ENCODE assay signal across 14 cellular contexts in genomic region chr12:120197542-120197887, GRCh38. TPM values are rescaled to one million over a fixed set of nuclear protein-coding genes. Genes with fewer than 3 reads are reported as not detected.
DNase-seq lines count a peak whose midpoint lies in the region; ATAC-seq and TF ChIP-seq lines count a peak whose summit lies in the region.
"Had no signal": no experiment of that assay in that cellular context is flagged by ENCODE, and none has a peak within 500 bp of the region (broad histone marks: within the 10 kb centered on the region; RNA-seq: fewer than 3 reads in every experiment).

No MANE protein-coding gene starts in this region.

- no peak overlapping the region for H2AFZ ChIP-seq in HCT116 (ENCODE audit: low read depth, low read length, poor library complexity, severe bottlenecking)

- WGBS in mesendoderm (ENCODE audit: extremely low coverage, insufficient coverage, low lambda C conversion rate) = no CpG with 5 or more reads among the region's 4 CpGs

- peaks cover 3% of the 10 kb centered on the region for H3K79me1 ChIP-seq in mesendoderm (ENCODE audit: low read length)

- no peak overlapping the region for H3K4ac ChIP-seq in mesendoderm (ENCODE audit: low read depth, low read length)

- no peak overlapping the region for H2BK15ac ChIP-seq in mesendoderm (replicated peaks; ENCODE audit: low read depth)

- H4K20me1 ChIP-seq in HCT116 (ENCODE audit: insufficient read depth) = peaks cover 14% of the 10 kb centered on the region

- H3K9me2 ChIP-seq in HCT116 (ENCODE audit: insufficient read depth) = no peaks in the 10 kb centered on the region

- H3K27ac Mint-ChIP-seq in CD4-positive, alpha-beta T cell = peak overlapping the region; percentile 75
- peak overlapping the region; percentile 89; the same call in 1 of the 2 replicates for H3K27ac Mint-ChIP-seq in WTC11

- no peak for ATAC-seq in CD4-positive, alpha-beta T cell (ENCODE audit: poor library complexity)
- ATAC-seq in HCT116 = no peak
- ATAC-seq in WTC11 = no peak
- ATAC-seq in GM21381 (IDR thresholded peaks at IDR 0.05; ENCODE audit: unreplicated experiment) = no peak
- no peak for ATAC-seq in HG02798 (IDR thresholded peaks at IDR 0.05; ENCODE audit: poor library complexity, unreplicated experiment)
- ATAC-seq: left colon had no signal

- no peaks in the 10 kb centered on the region for H3K27me3 ChIP-seq in CD4-positive, alpha-beta T cell (ENCODE audit: control insufficient read depth, insufficient read depth, low read length)
- H3K27me3 ChIP-seq in HCT116 (ENCODE audit: insufficient read depth, low read length) (no peaks in the 10 kb centered on the region), mesendoderm (ENCODE audit: insufficient read depth, low read length, poor library complexity) (no peaks in the 10 kb centered on the region)
- H3K27me3 ChIP-seq: sigmoid colon had no signal

- DNase-seq in CD4-positive, alpha-beta T cell = no peak
- DNase-seq in HCT116 (ENCODE audit: low read depth, low spot score) = no peak
- no peak for DNase-seq in WTC11 (ENCODE audit: low spot score)
- DNase-seq in mesendoderm = no peak
- DNase-seq in NCI-H526 (lab: John Stamatoyannopoulos, UW) = no peak
- no peak for DNase-seq in hippocampal formation (lab: John Stamatoyannopoulos, UW)
- DNase-seq: activated CD8-positive, alpha-beta memory T cell treated with anti-CD3 and anti-CD28 coated beads, Interleukin-2, amount 50 U/mL, for 4 hours; effector CD8-positive, alpha-beta T cell; left colon; naive B cell; sigmoid colon; T-helper 9 cell had no signal

- RAD21 ChIA-PET in HCT116 (lab: Charles Lee; ENCODE audit: low non-redundant PET in 1 of 2, low total read pairs in 2 of 2, uncharacterized antibody in 2 of 2, unreplicated experiment in 2 of 2) = interaction anchor here in 1 of 2 experiments (0.8 kb wide), 1 partner anchor 40 kb away, joined by 3 read pairs; no protein-coding TSS in a partner anchor

- H3K27ac ChIP-seq in CD4-positive, alpha-beta T cell (ENCODE audit: low read depth, low read length) = no peak overlapping the region
- H3K27ac ChIP-seq in HCT116 (ENCODE audit: low read depth, low read length) (peak overlapping the region; percentile 86), mesendoderm (ENCODE audit: low read depth, low read length) (no peak overlapping the region)
- H3K27ac ChIP-seq: sigmoid colon had no signal

- TF ChIP-seq CTCF in CD4-positive, alpha-beta T cell (IDR thresholded peaks at IDR 0.05) = no peak
- TF ChIP-seq CTCF in HCT116 (IDR thresholded peaks at IDR 0.05 in 2 of 3, conservative IDR thresholded peaks at IDR 0.05 in 1 of 3; ENCODE audit: borderline replicate concordance in 1 of 3, insufficient read depth in 1 of 3, low read depth in 2 of 3, low read length in 2 of 3) (no peak), WTC11 (IDR thresholded peaks at IDR 0.05) (no peak)

- no peaks in the 10 kb centered on the region for H3K9me3 ChIP-seq in CD4-positive, alpha-beta T cell (ENCODE audit: control insufficient read depth, low read length)
- H3K9me3 ChIP-seq in HCT116 (ENCODE audit: control insufficient read depth in 1 of 2, insufficient read depth in 1 of 2, low read depth in 1 of 2, low read length in 2 of 2) = no peaks in the 10 kb centered on the region
- H3K9me3 ChIP-seq: sigmoid colon had no signal

- H3K4me1 Mint-ChIP-seq in CD4-positive, alpha-beta T cell (ENCODE audit: low read depth) = peaks cover 60% of the 10 kb centered on the region
- H3K4me1 Mint-ChIP-seq in WTC11 = peaks cover 33% of the 10 kb centered on the region

- CTCF ChIA-PET in CD4-positive, alpha-beta T cell (lab: Charles Lee) = no interaction called here
- CTCF ChIA-PET in HCT116 (lab: Charles Lee) = no interaction called here
- CTCF ChIA-PET in WTC11 (lab: Charles Lee) = interaction anchor here (0.6 to 1.6 kb wide), 2 partner anchors 31 to 57 kb away, joined by 3 to 7 read pairs; no protein-coding TSS in a partner anchor

- no peaks in the 10 kb centered on the region for H3K27me3 Mint-ChIP-seq in CD4-positive, alpha-beta T cell
- H3K27me3 Mint-ChIP-seq in WTC11 (ENCODE audit: low read depth) = no peaks in the 10 kb centered on the region
- H3K27me3 Mint-ChIP-seq: naive B cell had no signal

- intact Hi-C loops in CD4-positive, alpha-beta T cell (cut with DNase I, micrococcal nuclease) = loop anchor here in 1 of 2 experiments (10.0 kb wide), 3 partner anchors 213 to 487 kb away; partner anchors contain the start of genes BICDL1, MLEC and SRSF9
- intact Hi-C loops in HCT116 (cut with micrococcal nuclease) = no loop called here

- H3K4me1 ChIP-seq in HCT116 (ENCODE audit: control insufficient read depth in 1 of 2, insufficient read depth in 2 of 2, low read length in 2 of 2) = peaks cover 23 to 63% of the 10 kb centered on the region in 2 experiments; a peak in 3 of 4 replicates
- peaks cover 2% of the 10 kb centered on the region for H3K4me1 ChIP-seq in mesendoderm (ENCODE audit: control insufficient read depth, low read depth, low read length)

- H4K5ac ChIP-seq in mesendoderm (ENCODE audit: low read length) = no peak overlapping the region

- POLR2A ChIA-PET in CD4-positive, alpha-beta T cell (lab: Charles Lee) = interaction anchor here (2.6 kb wide), 1 partner anchor 94 kb away, joined by 13 read pairs; the partner anchor contains the start of gene RNU4-2
- POLR2A ChIA-PET in HCT116 (lab: Charles Lee) = interaction anchor here (0.9 to 10.6 kb wide), 3 partner anchors 30 to 94 kb away, joined by 4 to 223 read pairs (median 6); partner anchors contain the start of genes RNU4-1 and RNU4-2
- POLR2A ChIA-PET in WTC11 (lab: Charles Lee) = interaction anchor here (0.7 to 0.8 kb wide), 2 partner anchors 33 to 44 kb away, joined by 5 to 9 read pairs; no protein-coding TSS in a partner anchor

- TF ChIP-seq POLR2A in HCT116 (IDR thresholded peaks at IDR 0.05; ENCODE audit: borderline replicate concordance, extremely low read depth, insufficient read depth, insufficient read length) = no peak

- H3K79me2 ChIP-seq in HCT116 (ENCODE audit: insufficient read depth, low read length) (peaks cover 74% of the 10 kb centered on the region), mesendoderm (ENCODE audit: control insufficient read depth, insufficient read depth, low read length) (peaks cover 48% of the 10 kb centered on the region)

- H3K36me3 ChIP-seq in HCT116 (ENCODE audit: control insufficient read depth in 1 of 2, insufficient read depth in 2 of 2, low read length in 2 of 2) = peaks cover 25 to 45% of the 10 kb centered on the region in 2 experiments
- peaks cover 17% of the 10 kb centered on the region for H3K36me3 ChIP-seq in mesendoderm (ENCODE audit: control insufficient read depth, insufficient read depth, low read length)

- H3K4me3 ChIP-seq in HCT116 (replicated peaks in 1 of 2; ENCODE audit: low read depth in 1 of 2, low read length in 2 of 2) (no peak overlapping the region), mesendoderm (ENCODE audit: low read length) (no peak overlapping the region)
- H3K4me3 ChIP-seq: sigmoid colon had no signal

- H3K4me3 Mint-ChIP-seq in CD4-positive, alpha-beta T cell = peak overlapping the region; percentile 69
- peak overlapping the region; percentile 4; the same call in 1 of the 2 replicates for H3K4me3 Mint-ChIP-seq in WTC11

- H3K9me3 Mint-ChIP-seq in CD4-positive, alpha-beta T cell = no peaks in the 10 kb centered on the region
- H3K9me3 Mint-ChIP-seq in WTC11 = no peaks in the 10 kb centered on the region

- TF ChIP-seq RAD21 in HCT116 (IDR thresholded peaks at IDR 0.05; ENCODE audit: low read depth) = no peak

- no TSS peak for BruUV-seq in HCT116 (replicated peaks; lab: Mats Ljungman, UMichigan)

- H2BK5ac ChIP-seq in mesendoderm (ENCODE audit: low read length) = no peak overlapping the region

- peak overlapping the region; percentile 27 for H3K56ac ChIP-seq in mesendoderm (ENCODE audit: low read length)

- H3K23ac ChIP-seq in mesendoderm (ENCODE audit: low read length) = no peak overlapping the region

- H3K9ac ChIP-seq in HCT116 (ENCODE audit: low read length) = peak overlapping the region; percentile 86; the same call in 1 of the 2 replicates
- H3K9ac ChIP-seq in mesendoderm (ENCODE audit: low read length) = peak overlapping the region; percentile 39

- H4K8ac ChIP-seq in mesendoderm (ENCODE audit: low read depth, low read length) = no peak overlapping the region

- H3K4me2 ChIP-seq in HCT116 (ENCODE audit: low read length) (peak overlapping the region; percentile 90), mesendoderm (ENCODE audit: low read length) (peak overlapping the region; percentile 8)

- H2AK5ac ChIP-seq in mesendoderm (ENCODE audit: low read length) = no peak overlapping the region

- H2BK120ac ChIP-seq in mesendoderm (ENCODE audit: low read depth, low read length) = no peak overlapping the region

- H3K36me3 Mint-ChIP-seq in CD4-positive, alpha-beta T cell (ENCODE audit: low read depth) = peaks cover 63% of the 10 kb centered on the region
- peaks cover 52% of the 10 kb centered on the region for H3K36me3 Mint-ChIP-seq in WTC11

- no peak overlapping the region for H3K18ac ChIP-seq in mesendoderm (ENCODE audit: low read length)

TF ChIP-seq in HCT116, 20 proteins besides CTCF, POLR2A, EP300 and RAD21 (continues in another document):
- TF ChIP-seq CBX3 (IDR thresholded peaks at IDR 0.05; ENCODE audit: low read depth) (no peak), FOSL1 (IDR thresholded peaks at IDR 0.05; ENCODE audit: low read depth) (no peak), ZFX (IDR thresholded peaks at IDR 0.05) (no peak), SIN3A (IDR thresholded peaks at IDR 0.05; ENCODE audit: low read depth) (no peak), YY1 (IDR thresholded peaks at IDR 0.05; ENCODE audit: extremely low read depth, insufficient replicate concordance, low read depth, low read length) (no peak), EGR1 (IDR thresholded peaks at IDR 0.05; ENCODE audit: low read depth) (no peak)

RNA-seq across cellular contexts. Expression of gene GCN1, which starts 3.0 kb away (rescaled TPM):
- total RNA-seq in CD4-positive, alpha-beta T cell = 100 to 1,000 TPM; 121 to 128 TPM
- total RNA-seq in HCT116 (2021; ENCODE audit: unreplicated experiment) = 184 TPM
- 94.9 and 100 TPM in 2 replicates for polyA plus RNA-seq in HCT116 (2012)
- total RNA-seq in WTC11 (2021) = 147 to 181 TPM (median 162 TPM) in 3 replicates
- 33.6 TPM for polyA plus RNA-seq in mesendoderm (2013, experiment 1 of 2)
- 32.3 TPM for polyA plus RNA-seq in mesendoderm (2013, experiment 2 of 2)

RNA-seq across cellular contexts. Expression of gene RPLP0, which starts 3.4 kb away (rescaled TPM):
- total RNA-seq in CD4-positive, alpha-beta T cell = 1,000 to 10,000 TPM; 1,997 to 2,075 TPM
- total RNA-seq in HCT116 (2021; ENCODE audit: unreplicated experiment) = 4,123 TPM
- polyA plus RNA-seq in HCT116 (2012) = 6,734 and 7,674 TPM in 2 replicates
- total RNA-seq in WTC11 (2021) = 3,149 to 3,505 TPM (median 3,452 TPM) in 3 replicates
- polyA plus RNA-seq in mesendoderm (2013, experiment 1 of 2) = 3,852 TPM
- polyA plus RNA-seq in mesendoderm (2013, experiment 2 of 2) = 3,764 TPM
